ENCODE assay signal across 1 cellular context in the genomic region with DNA sequence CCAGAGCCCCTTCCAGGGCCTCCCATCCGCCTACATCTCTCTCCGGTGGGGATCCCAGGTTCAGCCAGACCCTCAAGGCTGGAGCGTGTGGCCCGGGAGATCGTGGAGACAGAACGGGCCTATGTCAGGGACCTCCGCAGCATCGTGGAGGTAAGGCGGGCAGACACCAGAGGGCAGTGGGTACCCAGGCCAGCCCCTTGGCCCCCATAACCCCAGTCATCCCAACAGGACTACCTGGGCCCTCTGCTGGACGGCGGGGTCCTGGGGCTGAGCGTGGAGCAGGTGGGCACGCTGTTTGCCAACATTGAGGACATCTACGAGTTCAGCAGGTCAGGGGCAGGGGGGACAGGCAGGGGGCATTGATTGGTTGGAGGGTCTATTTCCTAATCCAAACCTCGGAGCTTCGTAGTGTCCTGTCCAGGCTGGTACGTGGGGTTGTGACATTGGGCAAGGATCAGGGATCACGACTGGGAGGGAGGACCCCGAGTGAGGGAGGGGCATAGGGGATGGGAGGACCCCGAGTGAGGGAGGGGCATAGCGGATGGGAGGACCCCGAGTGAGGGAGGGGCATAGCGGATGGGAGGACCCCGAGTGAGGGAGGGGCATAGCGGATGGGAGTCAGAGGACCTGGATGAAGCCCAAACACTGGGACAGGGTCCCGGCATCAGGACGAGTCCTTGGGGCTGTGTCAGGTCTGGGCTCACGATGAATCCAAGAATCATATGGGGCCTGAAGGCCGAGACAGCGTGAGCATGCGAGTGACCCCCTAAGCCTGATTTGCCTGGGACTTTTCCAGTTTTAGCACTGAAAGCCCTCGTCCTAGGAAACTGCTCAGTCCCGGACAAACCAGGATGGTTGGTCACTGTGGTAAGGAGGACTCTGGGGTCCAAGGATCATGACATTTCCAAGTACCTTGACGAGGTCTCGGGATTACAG.
TF ChIP-seq lines count a peak whose summit lies in the region.

No MANE protein-coding gene starts in this region.

TF ChIP-seq in WTC11, 78 proteins besides CTCF, POLR2A, EP300 and RAD21 (continued from another document):
- no peak for TF ChIP-seq MLX (CRISPR knock-in tag; IDR thresholded peaks at IDR 0.05)
- TF ChIP-seq ATF2 (CRISPR knock-in tag; IDR thresholded peaks at IDR 0.05; ENCODE audit: borderline replicate concordance, low read depth) = no peak
- TF ChIP-seq GRHL2 (CRISPR knock-in tag; IDR thresholded peaks at IDR 0.05; ENCODE audit: insufficient replicate concordance, severe bottlenecking) = no peak
- TF ChIP-seq STAT6 (CRISPR knock-in tag; conservative IDR thresholded peaks at IDR 0.05; ENCODE audit: low read depth) = no peak
- no peak for TF ChIP-seq TP53 (CRISPR knock-in tag; IDR thresholded peaks at IDR 0.05)
- TF ChIP-seq, protein P1, sequence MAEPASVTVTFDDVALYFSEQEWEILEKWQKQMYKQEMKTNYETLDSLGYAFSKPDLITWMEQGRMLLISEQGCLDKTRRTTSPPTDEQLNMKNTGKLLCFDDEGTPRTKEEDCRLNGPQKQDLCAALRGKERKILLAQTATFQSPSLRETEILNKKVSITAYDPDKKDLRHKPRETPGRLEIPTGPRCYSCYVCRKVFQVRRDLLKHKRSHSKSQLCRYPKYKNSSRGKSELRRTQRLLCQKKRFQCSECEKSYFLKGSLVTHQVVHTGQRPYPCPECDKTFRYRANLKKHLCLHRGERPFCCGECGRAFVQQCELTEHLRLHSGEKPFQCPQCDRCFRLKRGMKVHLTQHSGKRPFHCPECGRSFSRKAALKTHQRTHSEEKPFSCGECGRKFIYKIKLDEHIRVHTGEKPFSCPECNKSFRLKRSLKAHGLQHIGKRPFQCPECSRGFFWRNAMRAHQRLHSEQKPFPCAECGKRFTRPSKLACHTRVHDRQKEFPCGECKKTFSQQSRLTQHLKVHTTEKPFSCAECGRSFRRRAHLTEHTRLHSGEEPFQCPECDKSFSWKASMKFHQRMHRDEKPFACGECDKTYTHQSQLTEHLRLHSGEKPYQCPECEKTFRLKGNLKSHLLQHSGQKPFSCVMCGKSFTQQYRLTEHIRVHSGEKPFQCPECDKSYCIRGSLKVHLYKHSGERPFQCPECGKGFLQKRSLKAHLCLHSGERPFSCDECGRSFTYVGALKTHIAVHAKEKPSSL (CRISPR knock-in tag; conservative IDR thresholded peaks at IDR 0.05) = no peak
- TF ChIP-seq IRF2 (CRISPR knock-in tag; IDR thresholded peaks at IDR 0.05; ENCODE audit: borderline replicate concordance, low read depth) = no peak
TF ChIP-seq in WTC11: peak in this region for 0.
